ENCODE assay signal across 23 cellular contexts in the genomic region with DNA sequence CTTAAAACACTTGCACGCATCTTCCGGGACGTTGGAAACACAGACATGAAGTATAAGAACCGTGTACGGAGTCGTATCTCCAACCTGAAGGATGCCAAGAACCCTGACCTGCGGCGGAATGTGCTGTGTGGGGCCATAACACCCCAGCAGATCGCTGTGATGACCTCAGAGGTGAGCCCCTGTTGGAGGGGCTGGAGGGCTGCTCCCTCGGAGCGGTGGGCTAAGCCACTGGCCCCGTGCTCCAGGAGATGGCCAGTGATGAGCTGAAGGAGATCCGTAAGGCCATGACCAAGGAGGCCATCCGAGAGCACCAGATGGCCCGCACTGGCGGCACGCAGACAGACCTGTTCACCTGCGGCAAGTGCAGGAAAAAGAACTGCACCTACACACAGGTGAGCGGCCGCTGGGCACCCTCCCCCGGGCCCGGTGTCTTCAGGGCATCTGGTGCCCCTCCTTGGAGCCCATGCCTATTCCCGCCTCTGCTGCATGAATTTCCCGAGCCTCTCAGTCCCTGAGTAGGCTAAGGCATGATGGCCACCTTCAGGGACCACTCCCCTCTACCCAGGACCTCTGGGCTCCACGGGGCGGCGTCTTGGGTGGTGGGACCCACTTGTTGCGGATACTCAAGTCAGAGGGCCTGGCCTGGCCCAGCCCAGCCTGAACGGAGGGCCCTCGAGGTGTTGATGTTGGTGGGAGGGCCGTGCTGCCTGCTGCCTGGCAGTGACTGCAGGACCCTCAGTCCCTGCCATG. TPM values are rescaled to one million over a fixed set of nuclear protein-coding genes. Genes with fewer than 3 reads are reported as not detected.
"Had no signal": no experiment of that assay in that cellular context is flagged by ENCODE, and none has a peak within 500 bp of the region (broad histone marks: within the 10 kb centered on the region; RNA-seq: fewer than 3 reads in every experiment).

No MANE protein-coding gene starts in this region.

- H2AFZ ChIP-seq: neural progenitor cell had no signal

- H3K9me3 ChIP-seq: body of pancreas, gastrocnemius medialis, left lung, stomach, suprapubic skin, tibial artery, upper lobe of right lung had no signal

- H3K27me3 ChIP-seq: body of pancreas, gastrocnemius medialis, left lung, neural progenitor cell, stomach, suprapubic skin, tibial artery, upper lobe of right lung had no signal

- H3K4me2 ChIP-seq: neural progenitor cell had no signal

- H3K9ac ChIP-seq: neural progenitor cell had no signal

- H3K4me3 ChIP-seq: body of pancreas, coronary artery, gastrocnemius medialis, left lung, lung, neural progenitor cell, skin epidermis, stomach, suprapubic skin, tibial artery, upper lobe of right lung had no signal

- H3K27ac ChIP-seq: body of pancreas, coronary artery, gastrocnemius medialis, left lung, neural progenitor cell, skin epidermis, stomach, suprapubic skin, tibial artery, upper lobe of right lung had no signal

- DNase-seq: activated CD4-positive, CD25-positive, alpha-beta regulatory T cell treated with anti-CD3 and anti-CD28 coated beads, Interleukin-2, amount 50 U/mL, for 72 hours; activated CD8-positive, alpha-beta memory T cell treated with anti-CD3 and anti-CD28 coated beads, Interleukin-2, amount 10 ng/mL, durations not matched to agents 7 days and 5 days; aorta; cerebellar nuclear complex; effector memory CD8-positive, alpha-beta T cell; gastrocnemius medialis; left lung; natural killer cell; stimulated activated CD4-positive, alpha-beta T cell treated with anti-CD3 and anti-CD28 coated beads, Interleukin-12 subunit alpha, Interleukin-12 subunit beta, amount 100 ng/mL, for 4 hours; stimulated activated CD4-positive, alpha-beta T cell treated with anti-CD3 and anti-CD28 coated beads, Interleukin-4, amount 100 ng/mL, for 1 hour; T-helper 2 cell; tibial artery; upper lobe of right lung had no signal

- H3K36me3 ChIP-seq: gastrocnemius medialis, neural progenitor cell had no signal

- H3K4me1 ChIP-seq: body of pancreas, gastrocnemius medialis, neural progenitor cell, upper lobe of right lung had no signal

- ATAC-seq: activated CD8-positive, alpha-beta memory T cell treated with anti-CD3 and anti-CD28 coated beads, Interleukin-2, amount 10 ng/mL, durations not matched to agents 7 days and 5 days; body of pancreas; effector memory CD8-positive, alpha-beta T cell; gastrocnemius medialis; natural killer cell; stimulated activated memory B cell treated with anti-CD40 and anti-IgM and Interleukin-4, amounts not matched to agents 10 μg/mL and 1 μg/mL and 100 μg/mL, for 72 hours had no signal

RNA-seq across cellular contexts. Expression of a gene that starts 13.8 kb away (rescaled TPM):
- total RNA-seq: activated CD8-positive, alpha-beta memory T cell treated with anti-CD3 and anti-CD28 coated beads, Interleukin-2, amount 10 ng/mL, durations not matched to agents 7 days and 5 days; aorta; gastrocnemius medialis; natural killer cell; posterior vena cava; stomach; suprapubic skin; upper lobe of right lung had no signal
- polyA plus RNA-seq: aorta had no signal

RNA-seq across cellular contexts. Expression of a gene that starts 21.0 kb away (rescaled TPM):
- total RNA-seq: mononuclear cell, natural killer cell had no signal
